In genomic region chr18:5851998-5852397, GRCh38 we compare ENCODE assay signal across 19 cellular contexts. TPM values are rescaled to one million over a fixed set of nuclear protein-coding genes. Genes with fewer than 3 reads are reported as not detected.
DNase-seq lines count a peak whose midpoint lies in the region; ATAC-seq, FAIRE-seq and TF ChIP-seq lines count a peak whose summit lies in the region.
"Had no signal": no experiment of that assay in that cellular context is flagged by ENCODE, and none has a peak within 500 bp of the region (broad histone marks: within the 10 kb centered on the region; RNA-seq: fewer than 3 reads in every experiment).

No MANE protein-coding gene starts in this region.

- no peaks in the 10 kb centered on the region for H3K27me3 Mint-ChIP-seq in activated CD4-positive, alpha-beta memory T cell treated with anti-CD3 and anti-CD28 coated beads, Interleukin-2, amount 10 ng/mL, durations not matched to agents 7 days and 5 days
- H3K27me3 Mint-ChIP-seq in naive thymus-derived CD8-positive, alpha-beta T cell: peaks cover 17 to 72% (median 21%) of the 10 kb centered on the region in 5 donors

- peaks cover 5% of the 10 kb centered on the region for H3K27me3 ChIP-seq in IMR-90 (ENCODE audit: control insufficient read depth, insufficient read depth, low read length)
- H3K27me3 ChIP-seq: breast epithelium, vagina had no signal

- H3K9ac ChIP-seq in IMR-90 (ENCODE audit: low read depth, low read length) (no peak overlapping the region), kidney (ENCODE audit: low read length in 2 of 2) (no peak overlapping the region)

- no peaks in the 10 kb centered on the region for H3K36me3 Mint-ChIP-seq in activated CD4-positive, alpha-beta memory T cell treated with anti-CD3 and anti-CD28 coated beads, Interleukin-2, amount 10 ng/mL, durations not matched to agents 7 days and 5 days (ENCODE audit: low read depth)
- no peaks in the 10 kb centered on the region for H3K36me3 Mint-ChIP-seq in naive thymus-derived CD8-positive, alpha-beta T cell
- H3K36me3 Mint-ChIP-seq: stimulated activated memory B cell treated with anti-CD40 and anti-IgM and Interleukin-4, amounts not matched to agents 10 μg/mL and 1 μg/mL and 100 μg/mL, for 72 hours had no signal

- H2AK9ac ChIP-seq in IMR-90 (replicated peaks; ENCODE audit: low read depth, low read length, poor library complexity): no peak overlapping the region

- peak; percentile 19 for TF ChIP-seq CTCF in AG10803 (conservative IDR thresholded peaks at IDR 0.05; ENCODE audit: low read length)
- TF ChIP-seq CTCF in IMR-90 (conservative IDR thresholded peaks at IDR 0.05; ENCODE audit: low read depth, low read length): peak; percentile 19; the same call in 1 of the 2 replicates
- no peak for TF ChIP-seq CTCF in kidney (IDR thresholded peaks at IDR 0.05; ENCODE audit: borderline replicate concordance, extremely low read depth, insufficient read depth)

- H2AFZ ChIP-seq in IMR-90 (replicated peaks; ENCODE audit: low read length, poor library complexity): no peak overlapping the region

- no peak overlapping the region for H3K27ac Mint-ChIP-seq in activated CD4-positive, alpha-beta memory T cell treated with anti-CD3 and anti-CD28 coated beads, Interleukin-2, amount 10 ng/mL, durations not matched to agents 7 days and 5 days
- no peak overlapping the region for H3K27ac Mint-ChIP-seq in naive thymus-derived CD8-positive, alpha-beta T cell
- H3K27ac Mint-ChIP-seq: activated CD8-positive, alpha-beta T cell treated with anti-CD3 and anti-CD28 coated beads for 36 hours; stimulated activated memory B cell treated with anti-CD40 and anti-IgM and Interleukin-4, amounts not matched to agents 10 μg/mL and 1 μg/mL and 100 μg/mL, for 72 hours had no signal

- H2BK20ac ChIP-seq in IMR-90 (ENCODE audit: low read depth, low read length): no peak overlapping the region

- no peak overlapping the region for H3K18ac ChIP-seq in IMR-90 (ENCODE audit: low read depth, low read length)

- H2BK120ac ChIP-seq in IMR-90 (ENCODE audit: low read depth, low read length): no peak overlapping the region

- no peak overlapping the region for H3K4me3 Mint-ChIP-seq in activated CD4-positive, alpha-beta memory T cell treated with anti-CD3 and anti-CD28 coated beads, Interleukin-2, amount 10 ng/mL, durations not matched to agents 7 days and 5 days
- no peak overlapping the region for H3K4me3 Mint-ChIP-seq in naive thymus-derived CD8-positive, alpha-beta T cell
- H3K4me3 Mint-ChIP-seq: activated CD8-positive, alpha-beta T cell treated with anti-CD3 and anti-CD28 coated beads for 36 hours; stimulated activated memory B cell treated with anti-CD40 and anti-IgM and Interleukin-4, amounts not matched to agents 10 μg/mL and 1 μg/mL and 100 μg/mL, for 72 hours had no signal

- intact Hi-C loops in IMR-90 (cut with micrococcal nuclease) (no loop called here), kidney (cut with DNase I) (no loop called here)

- FAIRE-seq in kidney (lab: Jason Lieb, UNC): peak; percentile 35

- no peaks in the 10 kb centered on the region for H4K20me1 ChIP-seq in IMR-90 (ENCODE audit: insufficient read depth, low read length)

- no peaks in the 10 kb centered on the region for H3K4me1 Mint-ChIP-seq in activated CD4-positive, alpha-beta memory T cell treated with anti-CD3 and anti-CD28 coated beads, Interleukin-2, amount 10 ng/mL, durations not matched to agents 7 days and 5 days
- H3K4me1 Mint-ChIP-seq in naive thymus-derived CD8-positive, alpha-beta T cell: no peaks in the 10 kb centered on the region
- H3K4me1 Mint-ChIP-seq: stimulated activated memory B cell treated with anti-CD40 and anti-IgM and Interleukin-4, amounts not matched to agents 10 μg/mL and 1 μg/mL and 100 μg/mL, for 72 hours had no signal

- in situ Hi-C loops in IMR-90 (cut with MboI; ENCODE audit: low sequenced_read_pairs) (loop anchor here (25.0 kb wide), 1 partner anchor 660 kb away; no protein-coding TSS in a partner anchor), SK-MEL-5 (cut with HindIII; ENCODE audit: low pct_unique_long_range_greater_than_20kb, low sequenced_read_pairs) (no loop called here)

- no peak overlapping the region for H4K8ac ChIP-seq in IMR-90 (ENCODE audit: low read depth in 2 of 2, low read length in 2 of 2)

- no peak overlapping the region for H3K27ac ChIP-seq in IMR-90 (ENCODE audit: insufficient read depth, low read length)
- H3K27ac ChIP-seq in kidney (ENCODE audit: low read depth in 2 of 2, low read length in 2 of 2): no peak overlapping the region
- H3K27ac ChIP-seq: breast epithelium, vagina had no signal

- H3K4me3 ChIP-seq in AG10803 (ENCODE audit: low read length): no peak overlapping the region
- H3K4me3 ChIP-seq in IMR-90 (ENCODE audit: insufficient read depth, low read depth, low read length): no peak overlapping the region
- H3K4me3 ChIP-seq in kidney (ENCODE audit: low read length in 2 of 2): no peak overlapping the region
- H3K4me3 ChIP-seq: breast epithelium, HAP-1, vagina had no signal

- no peak overlapping the region for H3K56ac ChIP-seq in IMR-90 (ENCODE audit: extremely low read depth, insufficient read depth, low read length)

- no peak overlapping the region for H3K14ac ChIP-seq in IMR-90 (replicated peaks; ENCODE audit: low read depth, low read length)

- no TSS peak for BruUV-seq in IMR-90 (replicated peaks; lab: Mats Ljungman, UMichigan)

- no peak overlapping the region for H4K91ac ChIP-seq in IMR-90 (ENCODE audit: insufficient read depth, low read depth, low read length)

- no peak overlapping the region for H2BK5ac ChIP-seq in IMR-90 (ENCODE audit: low read depth, low read length, poor library complexity, severe bottlenecking)

- H3K4me1 ChIP-seq in IMR-90 (ENCODE audit: control insufficient read depth, insufficient read depth, low read length): no peaks in the 10 kb centered on the region
- no peaks in the 10 kb centered on the region for H3K4me1 ChIP-seq in kidney (ENCODE audit: control insufficient read depth in 1 of 2, insufficient read depth in 1 of 2, low read depth in 1 of 2, low read length in 2 of 2)
- H3K4me1 ChIP-seq: breast epithelium, HAP-1, vagina had no signal

- dilution Hi-C loops in IMR-90 (cut with HindIII; ENCODE audit: low sequenced_read_pairs, unreplicated experiment): no loop called here

- H3K4me2 ChIP-seq in IMR-90 (ENCODE audit: low read depth, low read length): no peak overlapping the region

- H2AK5ac ChIP-seq in IMR-90 (ENCODE audit: low read depth, low read length): no peak overlapping the region

- no peak for ATAC-seq in IMR-90 (ENCODE audit: low read depth)
- no peak for ATAC-seq in naive thymus-derived CD8-positive, alpha-beta T cell
- ATAC-seq: activated CD8-positive, alpha-beta T cell treated with anti-CD3 and anti-CD28 coated beads for 36 hours; stimulated activated memory B cell treated with anti-CD40 and anti-IgM and Interleukin-4, amounts not matched to agents 10 μg/mL and 1 μg/mL and 100 μg/mL, for 72 hours had no signal

- POLR2A ChIA-PET in IMR-90 (lab: Charles Lee; ENCODE audit: unreplicated experiment): no interaction called here
- POLR2A ChIA-PET in activated CD4-positive, alpha-beta memory T cell treated with anti-CD3 and anti-CD28 coated beads, Interleukin-2, amount 10 ng/mL, durations not matched to agents 7 days and 5 days (lab: Charles Lee): no interaction called here
- POLR2A ChIA-PET in naive thymus-derived CD8-positive, alpha-beta T cell (lab: Charles Lee): no interaction called here

- CTCF ChIA-PET in IMR-90 (lab: Yijun Ruan, JAX): no interaction called here
- CTCF ChIA-PET in activated CD4-positive, alpha-beta memory T cell treated with anti-CD3 and anti-CD28 coated beads, Interleukin-2, amount 10 ng/mL, durations not matched to agents 7 days and 5 days (lab: Charles Lee): no interaction called here

- H3K9me3 Mint-ChIP-seq in activated CD4-positive, alpha-beta memory T cell treated with anti-CD3 and anti-CD28 coated beads, Interleukin-2, amount 10 ng/mL, durations not matched to agents 7 days and 5 days: no peaks in the 10 kb centered on the region
- no peaks in the 10 kb centered on the region for H3K9me3 Mint-ChIP-seq in naive thymus-derived CD8-positive, alpha-beta T cell
- H3K9me3 Mint-ChIP-seq: activated CD8-positive, alpha-beta T cell treated with anti-CD3 and anti-CD28 coated beads for 36 hours had no signal

- no peak for TF ChIP-seq RAD21 in IMR-90 (IDR thresholded peaks at IDR 0.05; ENCODE audit: low read length)

- no peak for TF ChIP-seq POLR2A in IMR-90 (IDR thresholded peaks at IDR 0.05; ENCODE audit: low read depth, low read length)

- H3K79me1 ChIP-seq in IMR-90 (ENCODE audit: low read depth in 1 of 2, low read length in 2 of 2): no peaks in the 10 kb centered on the region

- H4K5ac ChIP-seq in IMR-90 (ENCODE audit: low read depth, low read length): no peak overlapping the region

- H3K23ac ChIP-seq in IMR-90 (ENCODE audit: low read depth, low read length): no peak overlapping the region

- H3K36me3 ChIP-seq in IMR-90 (ENCODE audit: control insufficient read depth, insufficient read depth, low read length) (no peaks in the 10 kb centered on the region), kidney (ENCODE audit: control insufficient read depth in 1 of 2, insufficient read depth in 2 of 2, low read length in 2 of 2) (no peaks in the 10 kb centered on the region)
- H3K36me3 ChIP-seq: breast epithelium, HAP-1, vagina had no signal

- H3K4ac ChIP-seq in IMR-90 (ENCODE audit: low read depth, low read length): no peak overlapping the region

- H3K9me3 ChIP-seq in IMR-90 (ENCODE audit: control insufficient read depth, insufficient read depth, low read length) (no peaks in the 10 kb centered on the region), kidney (ENCODE audit: control insufficient read depth in 1 of 2, low read length in 2 of 2) (no peaks in the 10 kb centered on the region)
- H3K9me3 ChIP-seq: breast epithelium, HAP-1, vagina had no signal

- no peak overlapping the region for H2BK15ac ChIP-seq in IMR-90 (ENCODE audit: low read depth, low read length)

- no CpG with 5 or more reads among the region's 2 CpGs for WGBS in IMR-90 (ENCODE audit: extremely low coverage in 2 of 2, insufficient read length in 1 of 2), 2 experiments

- DNase-seq in AG10803 (ENCODE audit: low read depth): no peak
- no peak for DNase-seq in IMR-90
- peak; percentile 23 for DNase-seq in SK-MEL-5 (ENCODE audit: low read depth, low spot score)
- no peak for DNase-seq in kidney
- no peak for DNase-seq in NCI-H524 treated with DMSO at 0.1 percent for 48 hours (lab: John Stamatoyannopoulos, UW)
- no peak for DNase-seq in activated CD4-positive, CD25-positive, alpha-beta regulatory T cell (lab: John Stamatoyannopoulos, UW)
- DNase-seq in activated CD4-positive, alpha-beta memory T cell treated with anti-CD3 and anti-CD28 coated beads, Interleukin-2, amount 10 ng/mL, durations not matched to agents 7 days and 5 days: no peak
- DNase-seq in naive thymus-derived CD8-positive, alpha-beta T cell: no peak
- DNase-seq: activated CD8-positive, alpha-beta T cell treated with anti-CD3 and anti-CD28 coated beads for 36 hours; activated gamma-delta T cell treated with Interleukin-2 at 50 U/mL for 16 hours; effector memory CD4-positive, alpha-beta T cell; kidney glomerular epithelial cell; RPMI8226; stimulated activated CD4-positive, alpha-beta T cell treated with anti-CD3 and anti-CD28 coated beads, Interleukin-4, amount 100 ng/mL, for 1 hour; T-helper 9 cell had no signal

- no peaks in the 10 kb centered on the region for H3K9me1 ChIP-seq in IMR-90 (ENCODE audit: insufficient read depth, low read length)

RNA-seq across cellular contexts. Expression of gene TMEM200C, which starts 43.3 kb away (rescaled TPM):
- total RNA-seq in IMR-90 (2012; rRNA removed): 1.4 and 1.7 TPM in 2 replicates
- 2.5 and 3.5 TPM in 2 replicates for polyA plus RNA-seq in IMR-90 (2012; rRNA removed)
- polyA plus RNA-seq in IMR-90 (2012; cell fraction: cytosol; rRNA removed): 0.66 and 5.6 TPM in 2 replicates
- 4.7 and 8.5 TPM in 2 replicates for polyA plus RNA-seq in IMR-90 (2012; cell fraction: nucleus; rRNA removed; ENCODE audit: low replicate concordance)
- 0.03 and 0.05 TPM in 2 replicates for total RNA-seq in SK-MEL-5 (2014; rRNA removed; shearing (Covaris generic))
- polyA plus RNA-seq in SK-MEL-5 (2015; cell fraction: cytosol; rRNA removed): 0.27 and 0.29 TPM in 2 replicates
- polyA plus RNA-seq in SK-MEL-5 (2015; cell fraction: nucleus; rRNA removed): not detected in 2 replicates
- 0.31 TPM for total RNA-seq in kidney
- polyA plus RNA-seq in kidney (ENCODE audit: insufficient read depth, low read depth, low replicate concordance): 2.1 TPM
- not detected for total RNA-seq in activated CD4-positive, alpha-beta memory T cell treated with anti-CD3 and anti-CD28 coated beads, Interleukin-2, amount 10 ng/mL, durations not matched to agents 7 days and 5 days
- not detected for total RNA-seq in naive thymus-derived CD8-positive, alpha-beta T cell
- polyA plus RNA-seq in naive thymus-derived CD8-positive, alpha-beta T cell: not detected
- total RNA-seq: activated CD8-positive, alpha-beta T cell treated with anti-CD3 and anti-CD28 coated beads for 36 hours had no signal
